Comparison of ENCODE assay signal across 17 cellular contexts in the genomic region with DNA sequence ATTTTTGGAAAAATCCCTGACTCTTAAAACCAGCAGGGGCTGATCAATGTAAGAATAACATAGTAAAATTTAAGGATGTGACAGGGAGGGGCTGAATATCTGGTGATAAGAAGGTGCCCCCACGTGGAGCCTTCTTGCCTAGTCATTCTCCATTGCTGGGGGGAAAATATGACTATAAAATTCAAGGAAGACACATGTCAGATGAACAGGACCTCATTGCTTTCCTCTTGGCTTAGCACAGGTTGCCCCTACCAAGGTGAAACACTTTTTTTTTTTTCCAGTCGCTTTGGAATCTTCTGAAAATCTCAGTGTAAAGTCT.
DNase-seq lines count a peak whose midpoint lies in the region; ATAC-seq and TF ChIP-seq lines count a peak whose summit lies in the region.
"Had no signal": no experiment of that assay in that cellular context is flagged by ENCODE, and none has a peak within 500 bp of the region (broad histone marks: within the 10 kb centered on the region; RNA-seq: fewer than 3 reads in every experiment).

No MANE protein-coding gene starts in this region.

- TF ChIP-seq POLR2A in transverse colon (IDR thresholded peaks at IDR 0.05) = no peak

- in situ Hi-C loops in transverse colon (cut with MboI; ENCODE audit: low pct_ligation_motif_present in 1 of 4, low pct_unique_long_range_greater_than_20kb in 1 of 4, low sequenced_read_pairs in 3 of 4) = no loop called here

- H3K4me2 ChIP-seq in DND-41 (ENCODE audit: insufficient read depth, low read length) (no peak overlapping the region), SU-DHL-6 (ENCODE audit: low read depth, low read length, poor library complexity, severe bottlenecking) (no peak overlapping the region)
- H3K4me2 ChIP-seq: BLaER1 had no signal

- H3K4me1 ChIP-seq in DND-41 (ENCODE audit: insufficient read depth, low read length) = peaks cover 18% of the 10 kb centered on the region
- H3K4me1 ChIP-seq in neutrophil (ENCODE audit: control insufficient read depth in 1 of 2, insufficient read depth in 1 of 2, low read depth in 1 of 2, low read length in 1 of 2) = peaks cover 34 to 47% of the 10 kb centered on the region in 2 experiments
- H3K4me1 ChIP-seq in transverse colon = no peaks in the 10 kb centered on the region

- H3F3A ChIP-seq in SU-DHL-6 (ENCODE audit: insufficient read depth) = no peaks in the 10 kb centered on the region

- H3K36me3 ChIP-seq in DND-41 (ENCODE audit: insufficient read depth, low read length) = no peaks in the 10 kb centered on the region
- H3K36me3 ChIP-seq in SU-DHL-6 (ENCODE audit: low read length) = no peaks in the 10 kb centered on the region
- no peaks in the 10 kb centered on the region for H3K36me3 ChIP-seq in neutrophil
- H3K36me3 ChIP-seq in transverse colon = no peaks in the 10 kb centered on the region
- H3K36me3 ChIP-seq: BLaER1, SJSA1, suprapubic skin had no signal

- no peak for TF ChIP-seq EP300 in transverse colon (IDR thresholded peaks at IDR 0.05; ENCODE audit: low read depth)

- H3K79me2 ChIP-seq in DND-41 (ENCODE audit: insufficient read depth, low read length) (no peaks in the 10 kb centered on the region), SU-DHL-6 (ENCODE audit: insufficient read depth, low read length) (no peaks in the 10 kb centered on the region)

- DNase-seq in DND-41 = no peak
- peak; percentile 41 for DNase-seq in LHCN-M2 (ENCODE audit: low read depth)
- DNase-seq in transverse colon = no peak
- no peak for DNase-seq in GM19240 (ENCODE audit: insufficient read length, low spot score)
- DNase-seq: activated T-cell treated with anti-CD3 and anti-CD28 coated beads, Interleukin-2, amount 50 U/mL, for 24 hours; DMS79; effector CD8-positive, alpha-beta T cell; hippocampal formation; kidney; mesendoderm; NCI-H146 had no signal

- TF ChIP-seq CTCF in DND-41 (IDR thresholded peaks at IDR 0.05; ENCODE audit: borderline replicate concordance, extremely low read depth, low read length, poor library complexity, severe bottlenecking) (no peak), SU-DHL-6 (IDR thresholded peaks at IDR 0.05; ENCODE audit: insufficient read depth, low read length, poor library complexity, severe bottlenecking) (peak; percentile 12), neutrophil (IDR thresholded peaks at IDR 0.05) (no peak), transverse colon (IDR thresholded peaks at IDR 0.05) (no peak)

- H3K27me3 ChIP-seq in DND-41 (ENCODE audit: insufficient read depth, low read length, poor library complexity) (no peaks in the 10 kb centered on the region), SU-DHL-6 (ENCODE audit: low read length) (no peaks in the 10 kb centered on the region), neutrophil (no peaks in the 10 kb centered on the region), transverse colon (no peaks in the 10 kb centered on the region)
- H3K27me3 ChIP-seq: BLaER1, SJSA1, suprapubic skin had no signal

- H3K4me3 ChIP-seq in DND-41 (ENCODE audit: low read depth in 1 of 2, low read length in 2 of 2) = no peak overlapping the region
- no peak overlapping the region for H3K4me3 ChIP-seq in SU-DHL-6 (ENCODE audit: insufficient read depth, low read length, poor library complexity, severe bottlenecking)
- H3K4me3 ChIP-seq in neutrophil (ENCODE audit: low read depth in 1 of 2, low read length in 1 of 2) = no peak overlapping the region
- H3K4me3 ChIP-seq in transverse colon = no peak overlapping the region
- H3K4me3 ChIP-seq: BLaER1, SJSA1, suprapubic skin had no signal

- WGBS in transverse colon (ENCODE audit: low coverage in 1 of 2), 2 donors = 49 to 60% methylated on average over 2 of the region's 2 CpGs

- H3K9me3 ChIP-seq in DND-41 (ENCODE audit: insufficient read depth, low read length, severe bottlenecking) (no peaks in the 10 kb centered on the region), SU-DHL-6 (ENCODE audit: insufficient read depth, low read length) (no peaks in the 10 kb centered on the region), neutrophil (no peaks in the 10 kb centered on the region), transverse colon (no peaks in the 10 kb centered on the region)
- H3K9me3 ChIP-seq: BLaER1, SJSA1, suprapubic skin had no signal

- H2AFZ ChIP-seq in DND-41 (ENCODE audit: low read depth, low read length) (peak overlapping the region; percentile 65; the same call in 1 of the 2 replicates), SU-DHL-6 (ENCODE audit: low read depth, low read length, severe bottlenecking) (no peak overlapping the region)

- intact Hi-C loops in transverse colon (cut with DNase I; ENCODE audit: low total_unique reads) = no loop called here

- H3K9ac ChIP-seq in DND-41 (ENCODE audit: low read depth, low read length) (no peak overlapping the region), SU-DHL-6 (ENCODE audit: low read length) (no peak overlapping the region)
- H3K9ac ChIP-seq: BLaER1 had no signal

- H3K27ac ChIP-seq in DND-41 (ENCODE audit: low read length) (peak overlapping the region; percentile 52; the same call in 1 of the 2 replicates), SU-DHL-6 (ENCODE audit: low read depth, low read length) (no peak overlapping the region), neutrophil (peak overlapping the region; percentile 21), transverse colon (no peak overlapping the region)
- H3K27ac ChIP-seq: BLaER1, SJSA1, suprapubic skin had no signal

- H4K20me1 ChIP-seq in DND-41 (ENCODE audit: insufficient read depth, low read length) (no peaks in the 10 kb centered on the region), SU-DHL-6 (ENCODE audit: low read depth, low read length) (no peaks in the 10 kb centered on the region)
- H4K20me1 ChIP-seq: BLaER1 had no signal

- ATAC-seq in DND-41 (ENCODE audit: insufficient read depth, low read depth) (peak; percentile 24; the same call in 1 of the 3 replicates), HG03469 (IDR thresholded peaks at IDR 0.05; ENCODE audit: unreplicated experiment) (no peak)

- no peaks in the 10 kb centered on the region for H3K9me2 ChIP-seq in SU-DHL-6 (replicated peaks; ENCODE audit: insufficient read depth, low read length)

Comparison
In these comparisons a context has a peak if more than half of its experiments do, and no peak if none do; other contexts are left out.
1. H3K27ac ChIP-seq: peak in DND-41 (single experiment) and neutrophil (single experiment); none in SU-DHL-6 (single experiment) and transverse colon (0 of 4).